In the genomic region with DNA sequence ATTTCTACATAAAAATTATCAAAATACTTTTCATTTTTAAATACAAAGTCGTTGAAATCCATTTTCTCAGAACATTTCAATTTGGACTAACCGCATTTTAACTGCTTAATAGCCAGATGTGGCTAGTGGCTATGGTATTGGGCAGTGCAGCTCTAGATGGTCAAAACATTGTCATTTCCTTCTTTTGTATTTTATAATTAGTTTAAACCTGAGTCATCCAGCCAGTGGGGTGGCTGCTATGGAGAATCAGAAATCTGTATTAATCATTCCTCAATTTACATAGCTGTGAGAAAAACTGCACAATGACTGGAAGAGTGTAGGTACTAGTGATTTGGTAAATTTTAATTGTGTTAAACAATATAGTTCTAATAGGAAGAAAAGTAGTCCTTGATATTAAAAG, we compare ENCODE assay signal across 24 cellular contexts.
"Had no signal": no experiment of that assay in that cellular context is flagged by ENCODE, and none has a peak within 500 bp of the region (broad histone marks: within the 10 kb centered on the region; RNA-seq: fewer than 3 reads in every experiment).

No MANE protein-coding gene starts in this region.

- H3K4me1 ChIP-seq: colonic mucosa, left ventricle myocardium inferior, right lobe of liver, suprapubic skin had no signal

- H3K79me2 ChIP-seq: hepatocyte had no signal

- FAIRE-seq: frontal cortex had no signal

- H2AFZ ChIP-seq: hepatocyte had no signal

- H3K4me3 ChIP-seq: colonic mucosa, hepatocyte, left ventricle myocardium inferior, right lobe of liver, skin epidermis, suprapubic skin, tibial nerve had no signal

- H3K27me3 ChIP-seq: colonic mucosa, hepatocyte, right lobe of liver, suprapubic skin, tibial nerve had no signal

- H3K4me2 ChIP-seq: hepatocyte had no signal

- H3K9me3 ChIP-seq: colonic mucosa, right lobe of liver, suprapubic skin had no signal

- DNase-seq: activated CD4-positive, alpha-beta memory T cell treated with anti-CD3 and anti-CD28 coated beads, Interleukin-2, amount 10 ng/mL, durations not matched to agents 7 days and 5 days; activated CD4-positive, alpha-beta T cell treated with anti-CD3 and anti-CD28 coated beads for 48 hours; activated effector memory CD4-positive, alpha-beta T cell treated with anti-CD3 and anti-CD28 coated beads, Interleukin-2, amount 50 U/mL, for 16 hours; activated naive CD4-positive, alpha-beta T cell treated with anti-CD3 and anti-CD28 coated beads, Interleukin-2, amount 50 U/mL, for 16 hours; activated naive CD8-positive, alpha-beta T cell treated with anti-CD3 and anti-CD28 coated beads, Interleukin-2, amount 50 U/mL, for 24 hours; activated T-cell treated with anti-CD3 and anti-CD28 coated beads, Interleukin-2, amount 50 U/mL, for 72 hours; anterior cingulate cortex; colonic mucosa; glutamatergic neuron; immature natural killer cell; kidney glomerular epithelial cell; left ventricle myocardium inferior; naive thymus-derived CD4-positive, alpha-beta T cell; occipital lobe; posterior cingulate gyrus; right lobe of liver; stimulated activated CD4-positive, alpha-beta T cell treated with anti-CD3 and anti-CD28 coated beads, Interleukin-1b, Interleukin-23, amount 100 ng/mL, for 48 hours; stimulated activated naive CD8-positive, alpha-beta T cell treated with anti-CD3 and anti-CD28 coated beads, Interleukin-15, amount 100 ng/mL, for 72 hours; T-helper 17 cell had no signal

- H3K36me3 ChIP-seq: colonic mucosa, right lobe of liver had no signal

- H3K27ac ChIP-seq: colonic mucosa, hepatocyte, left ventricle myocardium inferior, right lobe of liver, skin epidermis, suprapubic skin, tibial nerve had no signal
